ENCODE assay signal across 1 cellular context in the genomic region with DNA sequence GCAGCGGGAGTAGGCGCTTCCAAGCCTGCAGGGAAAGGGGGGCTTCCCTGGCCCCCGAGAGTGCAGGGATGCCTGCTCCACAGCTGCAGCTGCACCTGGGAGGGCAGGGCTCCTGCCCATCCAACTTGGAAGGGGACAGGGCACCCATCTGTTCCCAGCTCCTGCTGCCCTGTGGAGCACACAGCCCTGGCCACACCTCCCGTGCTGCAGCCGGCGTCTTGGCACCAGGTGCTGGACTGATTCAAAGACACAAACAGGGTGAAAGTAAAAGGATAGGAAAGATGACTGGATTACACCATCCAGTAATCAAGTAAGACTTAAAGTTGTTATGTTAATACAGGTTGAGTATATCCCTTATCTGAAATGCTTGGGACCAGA.
TF ChIP-seq lines count a peak whose summit lies in the region.

No MANE protein-coding gene starts in this region.

TF ChIP-seq in HepG2, 621 proteins besides CTCF, POLR2A, EP300 and RAD21:
- TF ChIP-seq, protein P1, sequence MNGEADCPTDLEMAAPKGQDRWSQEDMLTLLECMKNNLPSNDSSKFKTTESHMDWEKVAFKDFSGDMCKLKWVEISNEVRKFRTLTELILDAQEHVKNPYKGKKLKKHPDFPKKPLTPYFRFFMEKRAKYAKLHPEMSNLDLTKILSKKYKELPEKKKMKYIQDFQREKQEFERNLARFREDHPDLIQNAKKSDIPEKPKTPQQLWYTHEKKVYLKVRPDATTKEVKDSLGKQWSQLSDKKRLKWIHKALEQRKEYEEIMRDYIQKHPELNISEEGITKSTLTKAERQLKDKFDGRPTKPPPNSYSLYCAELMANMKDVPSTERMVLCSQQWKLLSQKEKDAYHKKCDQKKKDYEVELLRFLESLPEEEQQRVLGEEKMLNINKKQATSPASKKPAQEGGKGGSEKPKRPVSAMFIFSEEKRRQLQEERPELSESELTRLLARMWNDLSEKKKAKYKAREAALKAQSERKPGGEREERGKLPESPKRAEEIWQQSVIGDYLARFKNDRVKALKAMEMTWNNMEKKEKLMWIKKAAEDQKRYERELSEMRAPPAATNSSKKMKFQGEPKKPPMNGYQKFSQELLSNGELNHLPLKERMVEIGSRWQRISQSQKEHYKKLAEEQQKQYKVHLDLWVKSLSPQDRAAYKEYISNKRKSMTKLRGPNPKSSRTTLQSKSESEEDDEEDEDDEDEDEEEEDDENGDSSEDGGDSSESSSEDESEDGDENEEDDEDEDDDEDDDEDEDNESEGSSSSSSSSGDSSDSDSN (CRISPR knock-in tag; IDR thresholded peaks at IDR 0.05): no peak
- TF ChIP-seq PHF20 (CRISPR knock-in tag; IDR thresholded peaks at IDR 0.05) (no peak), ZNF350 (CRISPR knock-in tag; IDR thresholded peaks at IDR 0.05; ENCODE audit: borderline replicate concordance, low read depth) (no peak), GATA4 (IDR thresholded peaks at IDR 0.05; ENCODE audit: borderline replicate concordance, low read depth) (no peak), AKAP8 (CRISPR knock-in tag; IDR thresholded peaks at IDR 0.05) (no peak), NRL (CRISPR knock-in tag; IDR thresholded peaks at IDR 0.05; ENCODE audit: borderline replicate concordance) (no peak), ZNF768 (CRISPR knock-in tag; IDR thresholded peaks at IDR 0.05) (0 out of 2 replicates have a peak, but pooled peaks have one; percentile 12), ZNF20 (CRISPR knock-in tag; IDR thresholded peaks at IDR 0.05) (no peak)
- TF ChIP-seq, protein P2, sequence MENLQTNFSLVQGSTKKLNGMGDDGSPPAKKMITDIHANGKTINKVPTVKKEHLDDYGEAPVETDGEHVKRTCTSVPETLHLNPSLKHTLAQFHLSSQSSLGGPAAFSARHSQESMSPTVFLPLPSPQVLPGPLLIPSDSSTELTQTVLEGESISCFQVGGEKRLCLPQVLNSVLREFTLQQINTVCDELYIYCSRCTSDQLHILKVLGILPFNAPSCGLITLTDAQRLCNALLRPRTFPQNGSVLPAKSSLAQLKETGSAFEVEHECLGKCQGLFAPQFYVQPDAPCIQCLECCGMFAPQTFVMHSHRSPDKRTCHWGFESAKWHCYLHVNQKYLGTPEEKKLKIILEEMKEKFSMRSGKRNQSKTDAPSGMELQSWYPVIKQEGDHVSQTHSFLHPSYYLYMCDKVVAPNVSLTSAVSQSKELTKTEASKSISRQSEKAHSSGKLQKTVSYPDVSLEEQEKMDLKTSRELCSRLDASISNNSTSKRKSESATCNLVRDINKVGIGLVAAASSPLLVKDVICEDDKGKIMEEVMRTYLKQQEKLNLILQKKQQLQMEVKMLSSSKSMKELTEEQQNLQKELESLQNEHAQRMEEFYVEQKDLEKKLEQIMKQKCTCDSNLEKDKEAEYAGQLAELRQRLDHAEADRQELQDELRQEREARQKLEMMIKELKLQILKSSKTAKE (CRISPR knock-in tag; IDR thresholded peaks at IDR 0.05; ENCODE audit: borderline replicate concordance): no peak
- TF ChIP-seq, protein P3, sequence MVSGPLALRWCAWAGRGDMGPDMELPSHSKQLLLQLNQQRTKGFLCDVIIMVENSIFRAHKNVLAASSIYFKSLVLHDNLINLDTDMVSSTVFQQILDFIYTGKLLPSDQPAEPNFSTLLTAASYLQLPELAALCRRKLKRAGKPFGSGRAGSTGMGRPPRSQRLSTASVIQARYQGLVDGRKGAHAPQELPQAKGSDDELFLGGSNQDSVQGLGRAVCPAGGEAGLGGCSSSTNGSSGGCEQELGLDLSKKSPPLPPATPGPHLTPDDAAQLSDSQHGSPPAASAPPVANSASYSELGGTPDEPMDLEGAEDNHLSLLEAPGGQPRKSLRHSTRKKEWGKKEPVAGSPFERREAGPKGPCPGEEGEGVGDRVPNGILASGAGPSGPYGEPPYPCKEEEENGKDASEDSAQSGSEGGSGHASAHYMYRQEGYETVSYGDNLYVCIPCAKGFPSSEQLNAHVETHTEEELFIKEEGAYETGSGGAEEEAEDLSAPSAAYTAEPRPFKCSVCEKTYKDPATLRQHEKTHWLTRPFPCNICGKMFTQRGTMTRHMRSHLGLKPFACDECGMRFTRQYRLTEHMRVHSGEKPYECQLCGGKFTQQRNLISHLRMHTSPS (CRISPR knock-in tag; IDR thresholded peaks at IDR 0.05; ENCODE audit: low read depth): 0 out of 2 replicates have a peak, but pooled peaks have one; percentile 1
